Comparison of ENCODE assay signal across 23 cellular contexts in genomic region chr11:74307409-74307808, GRCh38. TPM values are rescaled to one million over a fixed set of nuclear protein-coding genes. Genes with fewer than 3 reads are reported as not detected.
DNase-seq lines count a peak whose midpoint lies in the region; TF ChIP-seq lines count a peak whose summit lies in the region.
"Had no signal": no experiment of that assay in that cellular context is flagged by ENCODE, and none has a peak within 500 bp of the region (broad histone marks: within the 10 kb centered on the region; RNA-seq: fewer than 3 reads in every experiment).

No MANE protein-coding gene starts in this region.

- BruUV-seq in A673 (replicated peaks; lab: Mats Ljungman, UMichigan), result no TSS peak

- TF ChIP-seq CTCF in cardiac muscle cell (IDR thresholded peaks at IDR 0.05; ENCODE audit: low read depth, low read length) (no peak), fibroblast of lung (conservative IDR thresholded peaks at IDR 0.05 in 1 of 2, IDR thresholded peaks at IDR 0.05 in 1 of 2; ENCODE audit: low read depth in 1 of 2, low read length in 2 of 2) (no peak), testis (IDR thresholded peaks at IDR 0.05) (no peak), esophagus muscularis mucosa (IDR thresholded peaks at IDR 0.05) (no peak), A673 (conservative IDR thresholded peaks at IDR 0.05; ENCODE audit: low read depth, low read length) (no peak), Peyer's patch (IDR thresholded peaks at IDR 0.05) (no peak)

- no peaks in the 10 kb centered on the region for H3K79me2 ChIP-seq in fibroblast of lung (ENCODE audit: control insufficient read depth, insufficient read depth, low read length)

- H2AFZ ChIP-seq in fibroblast of lung (ENCODE audit: low read length), result no peak overlapping the region

- H3K4me1 ChIP-seq in cardiac muscle cell (ENCODE audit: low read depth) (no peaks in the 10 kb centered on the region), adipocyte (ENCODE audit: control insufficient read depth, insufficient read depth, low read length) (peaks cover 15% of the 10 kb centered on the region), fibroblast of lung (ENCODE audit: control insufficient read depth, extremely low read depth, insufficient read depth, low read length) (peaks cover 6% of the 10 kb centered on the region), testis (peaks cover 3% of the 10 kb centered on the region), esophagus muscularis mucosa (peaks cover 10 to 24% (median 13%) of the 10 kb centered on the region in 4 donors), A673 (ENCODE audit: insufficient read depth, low read length, poor library complexity, severe bottlenecking) (no peaks in the 10 kb centered on the region), Peyer's patch (peaks cover 0 to 11% (median 2%) of the 10 kb centered on the region in 4 donors)
- H3K4me1 ChIP-seq: gastrocnemius medialis, uterus had no signal

- H3K4me3 ChIP-seq in cardiac muscle cell (no peak overlapping the region), adipocyte (ENCODE audit: low read length) (no peak overlapping the region), fibroblast of lung (replicated peaks in 1 of 4; ENCODE audit: control extremely low read depth in 1 of 4, insufficient read depth in 1 of 4, low read depth in 3 of 4, low read length in 4 of 4) (no peak overlapping the region), testis (no peak overlapping the region), esophagus muscularis mucosa (no peak overlapping the region), A673 (ENCODE audit: low read depth, low read length, poor library complexity, severe bottlenecking) (no peak overlapping the region), Peyer's patch (no peak overlapping the region)
- H3K4me3 ChIP-seq: gastrocnemius medialis, GM12878, left ventricle myocardium inferior, sigmoid colon, uterus had no signal

- WGBS in testis, 2 donors, result 43 to 48% methylated on average over 1 of the region's 1 CpG
- 27% methylated on average over 1 of the region's 1 CpG for WGBS in esophagus muscularis mucosa

- H3K9me3 ChIP-seq in cardiac muscle cell (ENCODE audit: low read depth) (no peaks in the 10 kb centered on the region), adipocyte (ENCODE audit: control insufficient read depth, low read length) (no peaks in the 10 kb centered on the region), fibroblast of lung (ENCODE audit: control insufficient read depth, insufficient read depth, low read depth, low read length) (no peaks in the 10 kb centered on the region), testis (no peaks in the 10 kb centered on the region), esophagus muscularis mucosa (no peaks in the 10 kb centered on the region), A673 (ENCODE audit: low read depth, low read length, poor library complexity, severe bottlenecking) (no peaks in the 10 kb centered on the region), Peyer's patch (no peaks in the 10 kb centered on the region)
- H3K9me3 ChIP-seq: gastrocnemius medialis, left ventricle myocardium inferior, sigmoid colon, uterus had no signal

- H3K9ac ChIP-seq in adipocyte (ENCODE audit: low read length) (no peak overlapping the region), fibroblast of lung (ENCODE audit: insufficient read depth, low read length) (no peak overlapping the region)

- TF ChIP-seq POLR2A in testis (IDR thresholded peaks at IDR 0.05) (no peak), esophagus muscularis mucosa (IDR thresholded peaks at IDR 0.05; ENCODE audit: low read depth) (no peak), Peyer's patch (IDR thresholded peaks at IDR 0.05) (no peak)

- H3K36me3 ChIP-seq in cardiac muscle cell, result no peaks in the 10 kb centered on the region
- no peaks in the 10 kb centered on the region for H3K36me3 ChIP-seq in adipocyte (ENCODE audit: control insufficient read depth, insufficient read depth, low read length, severe bottlenecking)
- no peaks in the 10 kb centered on the region for H3K36me3 ChIP-seq in fibroblast of lung (ENCODE audit: control insufficient read depth, insufficient read depth, low read length)
- H3K36me3 ChIP-seq in testis (ENCODE audit: low read depth, missing control alignments), result no peaks in the 10 kb centered on the region
- no peaks in the 10 kb centered on the region for H3K36me3 ChIP-seq in esophagus muscularis mucosa
- H3K36me3 ChIP-seq in A673 (ENCODE audit: insufficient read depth, low read length, poor library complexity, severe bottlenecking), result no peaks in the 10 kb centered on the region
- no peaks in the 10 kb centered on the region for H3K36me3 ChIP-seq in Peyer's patch
- H3K36me3 ChIP-seq: gastrocnemius medialis, left ventricle myocardium inferior, sigmoid colon, uterus had no signal

- H3K4me2 ChIP-seq in fibroblast of lung (ENCODE audit: extremely low read depth, insufficient read depth, low read length), result no peak overlapping the region

- POLR2A ChIA-PET in A673 (lab: Charles Lee; ENCODE audit: low non-redundant PET), result no interaction called here

- DNase-seq in cardiac muscle cell (ENCODE audit: low read depth in 1 of 2, low spot score in 1 of 2) (peak; percentile 9 to 84), cardiac septum (ENCODE audit: low spot score) (no peak), adipocyte (ENCODE audit: low read depth) (peak; percentile 63), fibroblast of lung (ENCODE audit: low read depth in 2 of 2) (peak; percentile 77 to 82), testis (peak; percentile 40), esophagus muscularis mucosa (ENCODE audit: extremely low spot score) (no peak), A673 (ENCODE audit: low spot score) (no peak), Peyer's patch (no peak)
- DNase-seq: activated B cell treated with CpG ODN at 0.5 μM for 24 hours; activated T-cell treated with anti-CD3 and anti-CD28 coated beads, Interleukin-2, amount 50 U/mL, for 72 hours; gastrocnemius medialis; GDM1; KBM-7; left ventricle myocardium inferior; NCI-H1048; NCI-H226; nucleus accumbens; SIG-M5; sigmoid colon; stimulated activated CD4-positive, alpha-beta T cell treated with anti-CD3 and anti-CD28 coated beads, Interleukin-2, amount 100 ng/mL, for 24 hours; uterus had no signal

- H3K27me3 ChIP-seq in cardiac muscle cell, result peaks cover 74% of the 10 kb centered on the region
- no peaks in the 10 kb centered on the region for H3K27me3 ChIP-seq in adipocyte (replicated peaks; ENCODE audit: control insufficient read depth, insufficient read depth, low read length)
- H3K27me3 ChIP-seq in fibroblast of lung (ENCODE audit: control insufficient read depth, insufficient read depth, low read length), result no peaks in the 10 kb centered on the region
- H3K27me3 ChIP-seq in testis, result no peaks in the 10 kb centered on the region
- peaks cover 0 to 12% (median 0%) of the 10 kb centered on the region in 4 donors for H3K27me3 ChIP-seq in esophagus muscularis mucosa
- H3K27me3 ChIP-seq in A673 (replicated peaks; ENCODE audit: insufficient read depth, low read depth, low read length, poor library complexity), result no peaks in the 10 kb centered on the region
- H3K27me3 ChIP-seq in Peyer's patch, result peaks cover 0 to 4% of the 10 kb centered on the region in 2 donors
- H3K27me3 ChIP-seq: gastrocnemius medialis, uterus had no signal

- H4K20me1 ChIP-seq in fibroblast of lung (ENCODE audit: control insufficient read depth, extremely low read depth, insufficient read depth, low read length), result no peaks in the 10 kb centered on the region

- intact Hi-C loops in cardiac septum (cut with DNase I) (no loop called here), testis (cut with DNase I; ENCODE audit: low total_unique reads) (no loop called here), esophagus muscularis mucosa (cut with DNase I) (no loop called here), A673 (cut with micrococcal nuclease; ENCODE audit: unreplicated experiment) (no loop called here)

- TF ChIP-seq EP300 in esophagus muscularis mucosa (IDR thresholded peaks at IDR 0.05), result no peak

- CTCF ChIA-PET in A673 (lab: Charles Lee), result no interaction called here

- H3K27ac ChIP-seq in cardiac muscle cell (no peak overlapping the region), fibroblast of lung (ENCODE audit: insufficient read depth, low read length) (no peak overlapping the region), testis (no peak overlapping the region), esophagus muscularis mucosa (replicated peaks in 1 of 4) (no peak overlapping the region), A673 (ENCODE audit: low read depth, low read length, poor library complexity, severe bottlenecking) (no peak overlapping the region), Peyer's patch (no peak overlapping the region)
- H3K27ac ChIP-seq: gastrocnemius medialis, left ventricle myocardium inferior, uterus had no signal

RNA-seq across cellular contexts. Expression of gene P4HA3, which starts 4.0 kb away (rescaled TPM):
- total RNA-seq in cardiac muscle cell (not detected in 2 replicates), cardiac septum (0.54 TPM), fibroblast of lung (4.1 and 5.1 TPM in 2 replicates), testis (1 to 10 TPM; 4.8 to 4.9 TPM), esophagus muscularis mucosa (1 to 10 TPM in 2 of 4 donors, under 1 TPM in 2; 0.71 to 2.1 (median 1.1) TPM), A673 (2021) (0.52 and 2.0 TPM in 2 replicates), Peyer's patch (not detected)
- polyA plus RNA-seq in cardiac muscle cell (0.06 and 0.27 TPM in 2 replicates), fibroblast of lung (2.2 and 3.1 TPM in 2 replicates), testis (ENCODE audit: insufficient read depth, low read depth, low replicate concordance) (8.1 TPM)
- 1.8 and 2.6 TPM in 2 replicates for polyA plus RNA-seq in fibroblast of lung (2012)
- polyA minus RNA-seq in fibroblast of lung (ENCODE audit: low replicate concordance), result 1.9 TPM in 1 of 2 replicates, not detected in the other
- total RNA-seq: activated B cell treated with CpG ODN at 0.5 μM for 24 hours; activated naive CD4-positive, alpha-beta T cell treated with anti-CD3 and anti-CD28 coated beads, Interleukin-2, amount 50 U/mL, for 72 hours; activated T-cell treated with anti-CD3 and anti-CD28 coated beads, Interleukin-2, amount 50 U/mL, for 72 hours; GM12878 had no signal

Comparison
In these comparisons a context has a peak if more than half of its experiments do, and no peak if none do; other contexts are left out.
1. DNase-seq: peak in cardiac muscle cell (2 of 2), adipocyte (single experiment), fibroblast of lung (2 of 2) and testis (single experiment); none in cardiac septum (single experiment), esophagus muscularis mucosa (single experiment), A673 (single experiment) and Peyer's patch (0 of 3).